ENCODE assay signal across 12 cellular contexts in the genomic region with DNA sequence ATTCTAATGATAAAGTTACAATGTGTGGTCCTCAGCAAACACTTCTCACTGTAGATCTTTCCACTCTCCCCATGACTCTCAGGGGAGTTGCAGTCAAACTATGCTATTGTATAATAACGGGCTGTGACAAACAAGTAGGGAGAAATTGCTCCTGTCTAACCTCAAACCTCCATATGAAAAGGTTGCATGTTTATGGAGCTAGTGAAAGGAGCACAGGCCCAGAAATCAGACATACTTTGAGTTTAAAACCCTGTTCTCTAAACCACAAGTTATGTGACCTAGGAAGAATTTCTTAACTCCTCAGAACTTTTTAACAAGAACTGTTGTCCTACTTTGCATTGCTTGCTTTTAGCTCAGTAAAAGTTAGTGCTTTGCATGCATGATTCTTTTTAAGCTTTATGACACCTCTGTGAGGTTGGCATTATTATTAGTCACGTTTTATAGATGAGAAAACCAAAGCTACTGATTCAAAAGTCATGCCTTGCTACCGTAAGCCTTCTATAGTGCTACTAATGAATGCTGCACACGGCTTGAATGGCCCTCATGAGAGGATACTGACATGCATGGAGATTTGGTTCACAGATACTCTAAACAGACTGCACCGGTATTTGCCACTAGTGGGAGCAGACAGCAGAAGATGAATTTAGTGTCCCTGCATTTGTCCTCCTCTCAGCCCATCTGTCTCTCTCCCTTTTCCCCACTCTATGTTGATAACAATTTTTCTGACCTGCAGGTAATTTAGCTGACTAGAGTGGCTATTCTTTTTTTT.
DNase-seq lines count a peak whose midpoint lies in the region; ATAC-seq and TF ChIP-seq lines count a peak whose summit lies in the region.
"Had no signal": no experiment of that assay in that cellular context is flagged by ENCODE, and none has a peak within 500 bp of the region (broad histone marks: within the 10 kb centered on the region; RNA-seq: fewer than 3 reads in every experiment).

No MANE protein-coding gene starts in this region.

- H3K4me1 ChIP-seq in stomach, result peaks cover 0 to 11% (median 0%) of the 10 kb centered on the region in 4 donors

- H3K9me3 ChIP-seq in SK-N-MC (ENCODE audit: low read depth, low read length), result no peaks in the 10 kb centered on the region
- peaks cover 0 to 15% (median 11%) of the 10 kb centered on the region in 4 donors for H3K9me3 ChIP-seq in stomach
- H3K9me3 ChIP-seq: gastroesophageal sphincter had no signal

- DNase-seq in AG09309 (ENCODE audit: low read depth) (peak; percentile 17), SK-N-MC (ENCODE audit: low read depth, low spot score) (no peak), germinal center (ENCODE audit: low spot score) (peak; percentile 65), stomach (no peak), DMS114 treated with DMSO at 0.1 percent for 48 hours (lab: John Stamatoyannopoulos, UW; ENCODE audit: unreplicated experiment) (no peak)
- DNase-seq: activated naive CD4-positive, alpha-beta T cell treated with Interleukin-2 at 50 U/mL for 16 hours; NCI-H345 had no signal

- H3K36me3 ChIP-seq in SK-N-MC (ENCODE audit: insufficient read depth, low read length), result no peaks in the 10 kb centered on the region
- H3K36me3 ChIP-seq in stomach, result no peaks in the 10 kb centered on the region
- H3K36me3 ChIP-seq: gastroesophageal sphincter had no signal

- H3K4me1 Mint-ChIP-seq in stimulated activated memory B cell treated with anti-CD40 and anti-IgM and Interleukin-4, amounts not matched to agents 10 μg/mL and 1 μg/mL and 100 μg/mL, for 72 hours, result peaks cover 10% of the 10 kb centered on the region

- no peak overlapping the region for H3K9ac ChIP-seq in SK-N-MC (ENCODE audit: insufficient read length)

- H3K27ac Mint-ChIP-seq in stimulated activated memory B cell treated with anti-CD40 and anti-IgM and Interleukin-4, amounts not matched to agents 10 μg/mL and 1 μg/mL and 100 μg/mL, for 72 hours, result no peak overlapping the region

- 42 to 56% (median 56%) methylated on average over 5 of the region's 5 CpGs for WGBS in stomach, 5 donors

- H3K4me3 Mint-ChIP-seq in stimulated activated memory B cell treated with anti-CD40 and anti-IgM and Interleukin-4, amounts not matched to agents 10 μg/mL and 1 μg/mL and 100 μg/mL, for 72 hours, result no peak overlapping the region
- H3K4me3 Mint-ChIP-seq: naive thymus-derived CD4-positive, alpha-beta T cell had no signal

- peaks cover 11% of the 10 kb centered on the region for H3K9me3 Mint-ChIP-seq in stimulated activated memory B cell treated with anti-CD40 and anti-IgM and Interleukin-4, amounts not matched to agents 10 μg/mL and 1 μg/mL and 100 μg/mL, for 72 hours

- no peaks in the 10 kb centered on the region for H3K27me3 ChIP-seq in stomach
- H3K27me3 ChIP-seq: gastroesophageal sphincter had no signal

- peaks cover 24% of the 10 kb centered on the region for H3K36me3 Mint-ChIP-seq in stimulated activated memory B cell treated with anti-CD40 and anti-IgM and Interleukin-4, amounts not matched to agents 10 μg/mL and 1 μg/mL and 100 μg/mL, for 72 hours

- no peak for TF ChIP-seq EP300 in stomach (IDR thresholded peaks at IDR 0.05)

- no peak overlapping the region for H3K4me3 ChIP-seq in AG09309 (ENCODE audit: control insufficient read depth, low read depth, low read length)
- H3K4me3 ChIP-seq in GM12875 (ENCODE audit: low read depth, low read length), result no peak overlapping the region
- no peak overlapping the region for H3K4me3 ChIP-seq in SK-N-MC
- H3K4me3 ChIP-seq in stomach, result no peak overlapping the region
- H3K4me3 ChIP-seq: gastroesophageal sphincter had no signal

- H3K27me3 Mint-ChIP-seq in stimulated activated memory B cell treated with anti-CD40 and anti-IgM and Interleukin-4, amounts not matched to agents 10 μg/mL and 1 μg/mL and 100 μg/mL, for 72 hours, result no peaks in the 10 kb centered on the region

- peak; percentile 43 for TF ChIP-seq CTCF in AG09309 (IDR thresholded peaks at IDR 0.05; ENCODE audit: control insufficient read depth, insufficient read depth, low read depth, low read length, missing control alignments)
- peak; percentile 32; the same call in 1 of the 2 replicates for TF ChIP-seq CTCF in GM12875 (IDR thresholded peaks at IDR 0.05; ENCODE audit: borderline replicate concordance, insufficient read depth, low read depth, low read length)
- TF ChIP-seq CTCF in stomach (IDR thresholded peaks at IDR 0.05), result no peak

- no peak for ATAC-seq in HG02571 (IDR thresholded peaks at IDR 0.05; ENCODE audit: unreplicated experiment)
- ATAC-seq in stimulated activated memory B cell treated with anti-CD40 and anti-IgM and Interleukin-4, amounts not matched to agents 10 μg/mL and 1 μg/mL and 100 μg/mL, for 72 hours, result no peak
- ATAC-seq: gastroesophageal sphincter; naive thymus-derived CD4-positive, alpha-beta T cell had no signal

- no peak for TF ChIP-seq POLR2A in stomach (IDR thresholded peaks at IDR 0.05)

- intact Hi-C loops in stomach (cut with DNase I; ENCODE audit: low total_unique reads), result loop anchor here (10.0 kb wide), 1 partner anchor 154 kb away; no protein-coding TSS in a partner anchor

- H3K27ac ChIP-seq in SK-N-MC, result peak overlapping the region; percentile 57; the same call in 1 of the 2 replicates
- H3K27ac ChIP-seq in stomach, result no peak overlapping the region
- H3K27ac ChIP-seq: gastroesophageal sphincter had no signal

Comparison
In these comparisons a context has a peak if more than half of its experiments do, and no peak if none do; other contexts are left out.
1. DNase-seq: peak in AG09309 (single experiment) and germinal center (single experiment); none in SK-N-MC (single experiment), stomach (single experiment) and DMS114 treated with DMSO at 0.1 percent for 48 hours (single experiment).
2. CTCF ChIP-seq: peak in AG09309 (single experiment) and GM12875 (single experiment); none in stomach (0 of 7).